Comparison of ENCODE assay signal across 8 cellular contexts in genomic region chr19:57103573-57104277, GRCh38. TPM values are rescaled to one million over a fixed set of nuclear protein-coding genes. Genes with fewer than 3 reads are reported as not detected.
DNase-seq lines count a peak whose midpoint lies in the region; ATAC-seq and TF ChIP-seq lines count a peak whose summit lies in the region.

No MANE protein-coding gene starts in this region.

- peak overlapping the region; percentile 29 for H3K4me2 ChIP-seq in parathyroid adenoma (ENCODE audit: low read length)

- no peak overlapping the region for H3K9ac ChIP-seq in parathyroid adenoma

- WGBS in transverse colon (ENCODE audit: low coverage in 1 of 2), 2 donors = 15 to 18% methylated on average over 4 to 13 of the region's 13 CpGs

- peak overlapping the region; percentile 82 for H2AFZ ChIP-seq in parathyroid adenoma

- no peak for TF ChIP-seq POLR2A in transverse colon (IDR thresholded peaks at IDR 0.05)

- H3K9me3 ChIP-seq in parathyroid adenoma (ENCODE audit: control insufficient read depth, low read length) (no peaks in the 10 kb centered on the region), transverse colon (peaks cover 0 to 19% of the 10 kb centered on the region in 2 donors)

- TF ChIP-seq EP300 in transverse colon (IDR thresholded peaks at IDR 0.05; ENCODE audit: low read depth) = no peak

- peak; percentile 93 for TF ChIP-seq CTCF in parathyroid adenoma (IDR thresholded peaks at IDR 0.05)
- TF ChIP-seq CTCF in transverse colon (IDR thresholded peaks at IDR 0.05) = peak; percentile 69 to 80 (median 74)

- H3K36me3 ChIP-seq in parathyroid adenoma (ENCODE audit: control insufficient read depth, insufficient read depth, low read length) = no peaks in the 10 kb centered on the region
- no peaks in the 10 kb centered on the region for H3K36me3 ChIP-seq in transverse colon

- DNase-seq in CD1c-positive myeloid dendritic cell (ENCODE audit: extremely low spot score) (peak; percentile 65), HK-2 (ENCODE audit: unreplicated experiment) (peak; percentile 52), SHP77 (lab: John Stamatoyannopoulos, UW) (peak; percentile 11 to 36), globus pallidus (ENCODE audit: low spot score) (peak; percentile 75), transverse colon (peak; percentile 29)
- peak; percentile 51 for DNase-seq in activated gamma-delta T cell treated with anti-CD3 and anti-CD28 coated beads, Interleukin-2, amount 50 U/mL, for 16 hours (ENCODE audit: low read depth)

- in situ Hi-C loops in transverse colon (cut with MboI; ENCODE audit: low pct_ligation_motif_present in 1 of 4, low pct_unique_long_range_greater_than_20kb in 1 of 4, low sequenced_read_pairs in 3 of 4) = no loop called here

- intact Hi-C loops in transverse colon (cut with DNase I; ENCODE audit: low total_unique reads) = no loop called here

- H3K4me1 ChIP-seq in parathyroid adenoma = peaks cover 2% of the 10 kb centered on the region
- H3K4me1 ChIP-seq in transverse colon = peaks cover 0 to 3% (median 0%) of the 10 kb centered on the region in 4 donors

- H3K27me3 ChIP-seq in parathyroid adenoma (ENCODE audit: control insufficient read depth, insufficient read depth, low read length) (no peaks in the 10 kb centered on the region), transverse colon (peaks cover 23% of the 10 kb centered on the region)

- ATAC-seq in HG02840 (IDR thresholded peaks at IDR 0.05; ENCODE audit: low FRiP score, unreplicated experiment) = no peak

- no peaks in the 10 kb centered on the region for H3K79me2 ChIP-seq in parathyroid adenoma

- H3K27ac ChIP-seq in parathyroid adenoma (no peak overlapping the region), transverse colon (no peak overlapping the region)

- peak overlapping the region; percentile 32 for H3K4me3 ChIP-seq in parathyroid adenoma (ENCODE audit: low read depth, low read length)
- H3K4me3 ChIP-seq in transverse colon = no peak overlapping the region

RNA-seq across cellular contexts. Expression of gene USP29, which starts 16.1 kb away (rescaled TPM):
- total RNA-seq in transverse colon = not detected

RNA-seq across cellular contexts. Expression of gene ZIM3, which starts 41.3 kb away (rescaled TPM):
- not detected for total RNA-seq in transverse colon

Comparison
In these comparisons a context has a peak if more than half of its experiments do, and no peak if none do; other contexts are left out.
1. DNase-seq: peak in every context shown above with its lines; median percentile 75 in globus pallidus; 65 in CD1c-positive myeloid dendritic cell; 52 in HK-2; 51 in activated gamma-delta T cell treated with anti-CD3 and anti-CD28 coated beads, Interleukin-2, amount 50 U/mL, for 16 hours; 29 in transverse colon; 24 in SHP77.